ENCODE assay signal across 8 cellular contexts in genomic region chr4:152780267-152780811, GRCh38. TPM values are rescaled to one million over a fixed set of nuclear protein-coding genes. Genes with fewer than 3 reads are reported as not detected.
DNase-seq lines count a peak whose midpoint lies in the region; ATAC-seq and TF ChIP-seq lines count a peak whose summit lies in the region.

No MANE protein-coding gene starts in this region.

- H3K27ac ChIP-seq in Karpas-422 (ENCODE audit: low read length) (peak overlapping the region; percentile 42), stomach smooth muscle (ENCODE audit: low read length) (peak overlapping the region; percentile 91)

- peak overlapping the region; percentile 85 for H3K4me2 ChIP-seq in Karpas-422 (ENCODE audit: low read depth, low read length, poor library complexity, severe bottlenecking)

- H3K4me3 ChIP-seq in Karpas-422 (ENCODE audit: low read length), result peak overlapping the region; percentile 92
- peak overlapping the region; percentile 94 to 99 for H3K4me3 ChIP-seq in stomach smooth muscle (ENCODE audit: low read length in 2 of 2)

- H3K9me3 ChIP-seq in Karpas-422 (ENCODE audit: low read length), result no peaks in the 10 kb centered on the region
- no peaks in the 10 kb centered on the region for H3K9me3 ChIP-seq in stomach smooth muscle (ENCODE audit: control insufficient read depth in 2 of 2, low read length in 2 of 2)

- DNase-seq in activated T-cell treated with anti-CD3 and anti-CD28 coated beads, Interleukin-2, amount 50 U/mL, for 72 hours, result no peak
- DNase-seq in activated T-cell treated with anti-CD3 and anti-CD28 coated beads for 4 hours (no peak), Karpas-422 (no peak), kidney tubule cell (ENCODE audit: low spot score) (peak; percentile 44), NCI-H1092 (lab: John Stamatoyannopoulos, UW) (no peak), NCI-H187 (lab: John Stamatoyannopoulos, UW) (no peak)

- TF ChIP-seq CTCF in brain (conservative IDR thresholded peaks at IDR 0.05), result no peak

- H3K4me1 ChIP-seq in Karpas-422 (ENCODE audit: low read length) (peaks cover 59% of the 10 kb centered on the region), stomach smooth muscle (ENCODE audit: control insufficient read depth, insufficient read depth, low read length) (peaks cover 3% of the 10 kb centered on the region)

- peak overlapping the region; percentile 96 for H3K27ac Mint-ChIP-seq in activated T-cell treated with anti-CD3 and anti-CD28 coated beads, Interleukin-2, amount 50 U/mL, for 72 hours
- peak overlapping the region; percentile 93 to 98 (median 98) for H3K27ac Mint-ChIP-seq in brain

- no peaks in the 10 kb centered on the region for H3K9me2 ChIP-seq in Karpas-422 (replicated peaks; ENCODE audit: insufficient read depth, low read length)

- peaks cover 61% of the 10 kb centered on the region for H3K79me2 ChIP-seq in Karpas-422 (ENCODE audit: low read length)

- H3K36me3 ChIP-seq in Karpas-422 (ENCODE audit: insufficient read depth, low read length) (no peaks in the 10 kb centered on the region), stomach smooth muscle (ENCODE audit: control insufficient read depth in 2 of 2, insufficient read depth in 2 of 2, low read length in 2 of 2) (peaks cover 0 to 2% of the 10 kb centered on the region in 2 donors)

- peaks cover 0 to 5% of the 10 kb centered on the region in 2 donors for H3K36me3 Mint-ChIP-seq in activated T-cell treated with anti-CD3 and anti-CD28 coated beads, Interleukin-2, amount 50 U/mL, for 72 hours (ENCODE audit: insufficient read depth in 2 of 2)
- no peaks in the 10 kb centered on the region for H3K36me3 Mint-ChIP-seq in brain

- peaks cover 14% of the 10 kb centered on the region for H3K27me3 Mint-ChIP-seq in activated T-cell treated with anti-CD3 and anti-CD28 coated beads, Interleukin-2, amount 50 U/mL, for 72 hours (ENCODE audit: low read depth)
- peaks cover 25% of the 10 kb centered on the region for H3K27me3 Mint-ChIP-seq in brain

- peak overlapping the region; percentile 92 to 96 for H3K4me3 Mint-ChIP-seq in activated T-cell treated with anti-CD3 and anti-CD28 coated beads, Interleukin-2, amount 50 U/mL, for 72 hours
- peak overlapping the region; percentile 92 to 99 (median 96) for H3K4me3 Mint-ChIP-seq in brain

- ATAC-seq in activated T-cell treated with anti-CD3 and anti-CD28 coated beads, Interleukin-2, amount 50 U/mL, for 72 hours (replicated peaks in 1 of 2), result peak; percentile 46 to 56

- no peaks in the 10 kb centered on the region for H3K27me3 ChIP-seq in Karpas-422 (ENCODE audit: low read length)
- no peaks in the 10 kb centered on the region for H3K27me3 ChIP-seq in stomach smooth muscle (ENCODE audit: control insufficient read depth in 1 of 2, insufficient read depth in 2 of 2, low read length in 2 of 2)

- no peaks in the 10 kb centered on the region for H3K9me3 Mint-ChIP-seq in activated T-cell treated with anti-CD3 and anti-CD28 coated beads, Interleukin-2, amount 50 U/mL, for 72 hours
- H3K9me3 Mint-ChIP-seq in brain, result no peaks in the 10 kb centered on the region

- H4K20me1 ChIP-seq in Karpas-422 (ENCODE audit: insufficient read depth, low read depth, low read length), result peaks cover 18% of the 10 kb centered on the region; the same call in 1 of the 2 replicates

- peak overlapping the region; percentile 85 for H2AFZ ChIP-seq in Karpas-422 (ENCODE audit: low read length)

- H3K4me1 Mint-ChIP-seq in activated T-cell treated with anti-CD3 and anti-CD28 coated beads, Interleukin-2, amount 50 U/mL, for 72 hours (ENCODE audit: low read depth), result peaks cover 44% of the 10 kb centered on the region
- H3K4me1 Mint-ChIP-seq in brain, result peaks cover 83% of the 10 kb centered on the region

- H3K9ac ChIP-seq in Karpas-422 (ENCODE audit: low read length), result peak overlapping the region; percentile 87
- peak overlapping the region; percentile 90 to 97 for H3K9ac ChIP-seq in stomach smooth muscle (ENCODE audit: low read length in 2 of 2)

RNA-seq across cellular contexts. Expression of gene ARFIP1, which starts 0.6 kb away (rescaled TPM):
- total RNA-seq in activated T-cell treated with anti-CD3 and anti-CD28 coated beads, Interleukin-2, amount 50 U/mL, for 72 hours, result 10 to 100 TPM; 13.8 to 18.8 TPM
- 81.7 and 90.2 TPM in 2 replicates for total RNA-seq in Karpas-422 (2014; rRNA removed; shearing (Covaris generic); ENCODE audit: low replicate concordance)
- polyA plus RNA-seq in brain (ENCODE audit: insufficient read depth, low read depth, low replicate concordance), result 11.8 TPM

RNA-seq across cellular contexts. Expression of gene TIGD4, which starts 0.8 kb away (rescaled TPM):
- total RNA-seq in activated T-cell treated with anti-CD3 and anti-CD28 coated beads, Interleukin-2, amount 50 U/mL, for 72 hours, result under 1 TPM; 0.39 to 0.43 TPM
- total RNA-seq in Karpas-422 (2014; rRNA removed; shearing (Covaris generic); ENCODE audit: low replicate concordance), result 3.1 TPM in 1 of 2 replicates, not detected in the other
- polyA plus RNA-seq in brain (ENCODE audit: insufficient read depth, low read depth, low replicate concordance), result not detected
